ENCODE assay signal across 8 cellular contexts in genomic region chrX:24371391-24371972, GRCh38. TPM values are rescaled to one million over a fixed set of nuclear protein-coding genes. Genes with fewer than 3 reads are reported as not detected.
DNase-seq lines count a peak whose midpoint lies in the region; ATAC-seq lines count a peak whose summit lies in the region.

No MANE protein-coding gene starts in this region.

- DNase-seq in GM04504 (ENCODE audit: low read depth) (peak; percentile 16), NCI-H446 treated with DMSO at 0.1 percent for 48 hours (lab: John Stamatoyannopoulos, UW) (peak; percentile 7), middle frontal gyrus (ENCODE audit: extremely low spot score, low spot score) (peak; percentile 3)
- peak; percentile 66 for DNase-seq in activated CD4-positive, alpha-beta memory T cell treated with anti-CD3 and anti-CD28 coated beads for 36 hours
- DNase-seq in effector memory CD4-positive, alpha-beta T cell, result peak; percentile 17 to 33 (median 26)
- DNase-seq in stimulated activated CD8-positive, alpha-beta memory T cell treated with anti-CD3 and anti-CD28 coated beads, Interleukin-7, amount 100 ng/mL, for 4 hours (ENCODE audit: low read depth in 2 of 2), result peak; percentile 32 to 42

- intact Hi-C loops in activated CD4-positive, alpha-beta memory T cell treated with anti-CD3 and anti-CD28 coated beads for 36 hours (cut with micrococcal nuclease), result loop anchor here (1.0 to 5.0 kb wide), 3 partner anchors 113 to 651 kb away; no protein-coding TSS in a partner anchor

- H3K4me3 Mint-ChIP-seq in activated CD4-positive, alpha-beta memory T cell treated with anti-CD3 and anti-CD28 coated beads for 36 hours, result peak overlapping the region; percentile 23

- H3K4me1 Mint-ChIP-seq in activated CD4-positive, alpha-beta memory T cell treated with anti-CD3 and anti-CD28 coated beads for 36 hours (ENCODE audit: low read depth), result peaks cover 10% of the 10 kb centered on the region

- H3K4me3 ChIP-seq in effector memory CD4-positive, alpha-beta T cell (ENCODE audit: insufficient read depth, low read depth, low read length, poor library complexity, severe bottlenecking), result no peak overlapping the region

- H3K36me3 Mint-ChIP-seq in activated CD4-positive, alpha-beta memory T cell treated with anti-CD3 and anti-CD28 coated beads for 36 hours, result no peaks in the 10 kb centered on the region

- H3K27me3 ChIP-seq in effector memory CD4-positive, alpha-beta T cell (replicated peaks; ENCODE audit: control insufficient read depth, insufficient read depth, low read length, poor library complexity, severe bottlenecking), result no peaks in the 10 kb centered on the region

- H3K36me3 ChIP-seq in effector memory CD4-positive, alpha-beta T cell (ENCODE audit: control insufficient read depth, insufficient read depth, low read length), result no peaks in the 10 kb centered on the region

- H3K9me3 Mint-ChIP-seq in activated CD4-positive, alpha-beta memory T cell treated with anti-CD3 and anti-CD28 coated beads for 36 hours, result no peaks in the 10 kb centered on the region

- no peaks in the 10 kb centered on the region for H3K4me1 ChIP-seq in effector memory CD4-positive, alpha-beta T cell (ENCODE audit: control insufficient read depth, insufficient read depth, low read length, poor library complexity, severe bottlenecking)

- H3K9me3 ChIP-seq in effector memory CD4-positive, alpha-beta T cell (ENCODE audit: control insufficient read depth, low read length), result no peaks in the 10 kb centered on the region

- H3K27ac Mint-ChIP-seq in activated CD4-positive, alpha-beta memory T cell treated with anti-CD3 and anti-CD28 coated beads for 36 hours, result no peak overlapping the region

- peaks cover 2% of the 10 kb centered on the region for H3K27me3 Mint-ChIP-seq in activated CD4-positive, alpha-beta memory T cell treated with anti-CD3 and anti-CD28 coated beads for 36 hours

- CTCF ChIA-PET in activated CD4-positive, alpha-beta memory T cell treated with anti-CD3 and anti-CD28 coated beads for 36 hours (lab: Charles Lee), result interaction anchor here (0.6 to 4.1 kb wide), 18 partner anchors 9 to 772 kb away, joined by 3 to 29 read pairs (median 6); no protein-coding TSS in a partner anchor

- H3K27ac ChIP-seq in effector memory CD4-positive, alpha-beta T cell (ENCODE audit: insufficient read depth, low read length, poor library complexity, severe bottlenecking), result no peak overlapping the region

- POLR2A ChIA-PET in activated CD4-positive, alpha-beta memory T cell treated with anti-CD3 and anti-CD28 coated beads for 36 hours (lab: Charles Lee), result no interaction called here

- ATAC-seq in HG02798 (IDR thresholded peaks at IDR 0.05; ENCODE audit: poor library complexity, unreplicated experiment) (peak; percentile 66), HG03439 (IDR thresholded peaks at IDR 0.05; ENCODE audit: unreplicated experiment) (no peak)

RNA-seq across cellular contexts. Expression of gene SUPT20HL1, which starts 11.0 kb away (rescaled TPM):
- not detected for total RNA-seq in activated CD4-positive, alpha-beta memory T cell treated with anti-CD3 and anti-CD28 coated beads for 36 hours

RNA-seq across cellular contexts. Expression of gene SUPT20HL2, which starts 57.6 kb away (rescaled TPM):
- total RNA-seq in activated CD4-positive, alpha-beta memory T cell treated with anti-CD3 and anti-CD28 coated beads for 36 hours, result not detected

Comparison
In these comparisons a context has a peak if more than half of its experiments do, and no peak if none do; other contexts are left out.
1. DNase-seq: peak in every context shown above with its lines; median percentile 66 in activated CD4-positive, alpha-beta memory T cell treated with anti-CD3 and anti-CD28 coated beads for 36 hours; 37 in stimulated activated CD8-positive, alpha-beta memory T cell treated with anti-CD3 and anti-CD28 coated beads, Interleukin-7, amount 100 ng/mL, for 4 hours; 26 in effector memory CD4-positive, alpha-beta T cell; 16 in GM04504; 7 in NCI-H446 treated with DMSO at 0.1 percent for 48 hours; 3 in middle frontal gyrus.